12 cellular contexts compared by ENCODE assay signal in the genomic region with DNA sequence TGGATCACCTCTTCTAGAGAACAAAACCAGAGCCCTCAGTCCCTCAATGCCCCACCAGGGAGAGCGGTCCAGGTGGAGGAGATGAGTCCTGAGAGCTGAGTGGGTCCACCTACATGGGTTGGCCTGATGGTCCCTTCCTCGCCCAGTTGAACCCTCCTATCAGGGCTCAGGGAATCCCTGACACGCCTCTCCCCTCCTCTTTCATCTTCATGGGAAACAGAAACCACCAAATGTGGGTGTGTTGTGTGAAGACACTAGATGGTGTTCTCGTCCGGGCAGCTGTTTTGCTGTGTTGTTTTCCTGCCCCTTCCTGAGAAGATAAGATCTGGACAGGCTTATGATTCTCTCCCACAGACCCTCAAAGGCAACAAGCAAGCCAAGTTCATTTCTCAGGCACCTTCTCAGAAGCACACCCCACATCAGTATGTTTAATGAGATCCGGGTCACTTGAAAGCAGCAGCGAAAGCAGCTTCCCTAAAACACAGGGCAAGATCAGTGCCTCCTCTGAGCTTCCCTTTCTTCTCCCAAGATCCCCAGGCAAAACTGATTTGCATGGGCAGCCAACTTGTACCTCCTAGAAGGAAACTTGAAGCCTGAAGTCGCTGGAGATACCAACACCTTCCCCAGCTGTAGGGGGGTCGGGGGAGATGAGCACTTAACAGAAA. TPM values are rescaled to one million over a fixed set of nuclear protein-coding genes. Genes with fewer than 3 reads are reported as not detected.
DNase-seq lines count a peak whose midpoint lies in the region; ATAC-seq and TF ChIP-seq lines count a peak whose summit lies in the region.
"Had no signal": no experiment of that assay in that cellular context is flagged by ENCODE, and none has a peak within 500 bp of the region (broad histone marks: within the 10 kb centered on the region; RNA-seq: fewer than 3 reads in every experiment).

No MANE protein-coding gene starts in this region.

- POLR2A ChIA-PET in A673 (lab: Charles Lee; ENCODE audit: low non-redundant PET): interaction anchor here (0.6 kb wide), 1 partner anchor 131 kb away, joined by 3 read pairs; no protein-coding TSS in a partner anchor

- H3K27ac Mint-ChIP-seq in CD4-positive, CD25-positive, alpha-beta regulatory T cell: peak overlapping the region; percentile 26 to 90 (median 86)
- H3K27ac Mint-ChIP-seq in T-helper 17 cell: peak overlapping the region; percentile 61

- peak in 1 of 3 donors; percentile 47 for DNase-seq in CD4-positive, CD25-positive, alpha-beta regulatory T cell
- DNase-seq in T-helper 17 cell (no peak), hypothalamus (lab: John Stamatoyannopoulos, UW) (no peak), NK-92 (lab: John Stamatoyannopoulos, UW; ENCODE audit: unreplicated experiment) (no peak), A673 (ENCODE audit: low spot score) (no peak), GM13977 (ENCODE audit: low spot score) (no peak)

- no TSS peak for BruUV-seq in A673 (replicated peaks; lab: Mats Ljungman, UMichigan)

- no peaks in the 10 kb centered on the region for H3K36me3 Mint-ChIP-seq in CD4-positive, CD25-positive, alpha-beta regulatory T cell
- H3K36me3 Mint-ChIP-seq in T-helper 17 cell (ENCODE audit: low read depth): peaks cover 2% of the 10 kb centered on the region

- intact Hi-C loops in A673 (cut with micrococcal nuclease; ENCODE audit: unreplicated experiment): no loop called here

- peak overlapping the region in 3 of 4 donors; percentile 12 to 78 (median 44) for H3K4me3 Mint-ChIP-seq in CD4-positive, CD25-positive, alpha-beta regulatory T cell
- H3K4me3 Mint-ChIP-seq in T-helper 17 cell: peak overlapping the region; percentile 66

- peaks cover 21% of the 10 kb centered on the region for H3K4me1 ChIP-seq in CD4-positive, CD25-positive, alpha-beta regulatory T cell (ENCODE audit: control insufficient read depth, insufficient read depth, low read length, poor library complexity, severe bottlenecking)
- H3K4me1 ChIP-seq in A673 (ENCODE audit: insufficient read depth, low read length, poor library complexity, severe bottlenecking): no peaks in the 10 kb centered on the region

- H3K27me3 ChIP-seq in CD4-positive, CD25-positive, alpha-beta regulatory T cell (ENCODE audit: control insufficient read depth, insufficient read depth, low read length): no peaks in the 10 kb centered on the region
- no peaks in the 10 kb centered on the region for H3K27me3 ChIP-seq in A673 (replicated peaks; ENCODE audit: insufficient read depth, low read depth, low read length, poor library complexity)
- H3K27me3 ChIP-seq: ascending aorta had no signal

- H3K9me3 Mint-ChIP-seq in CD4-positive, CD25-positive, alpha-beta regulatory T cell: no peaks in the 10 kb centered on the region

- no peak for TF ChIP-seq CTCF in A673 (conservative IDR thresholded peaks at IDR 0.05; ENCODE audit: low read depth, low read length)
- TF ChIP-seq CTCF in GM13977 (IDR thresholded peaks at IDR 0.05; ENCODE audit: extremely low read depth, insufficient read depth, missing control alignments): no peak

- H3K4me3 ChIP-seq in CD4-positive, CD25-positive, alpha-beta regulatory T cell (ENCODE audit: low read depth, low read length): peak overlapping the region; percentile 40
- H3K4me3 ChIP-seq in A673 (ENCODE audit: low read depth, low read length, poor library complexity, severe bottlenecking): no peak overlapping the region
- H3K4me3 ChIP-seq: ascending aorta, SK-N-MC had no signal

- in situ Hi-C loops in GM13977 (cut with MboI; ENCODE audit: low pct_unique_long_range_greater_than_20kb, low sequenced_read_pairs, unreplicated experiment): no loop called here

- CTCF ChIA-PET in A673 (lab: Charles Lee): no interaction called here

- peaks cover 12 to 57% (median 26%) of the 10 kb centered on the region in 4 donors for H3K4me1 Mint-ChIP-seq in CD4-positive, CD25-positive, alpha-beta regulatory T cell
- H3K4me1 Mint-ChIP-seq in T-helper 17 cell: peaks cover 18% of the 10 kb centered on the region

- H3K27me3 Mint-ChIP-seq in CD4-positive, CD25-positive, alpha-beta regulatory T cell: no peaks in the 10 kb centered on the region
- H3K27me3 Mint-ChIP-seq in T-helper 17 cell: peaks cover 8% of the 10 kb centered on the region

- H3K27ac ChIP-seq in CD4-positive, CD25-positive, alpha-beta regulatory T cell (ENCODE audit: insufficient read depth, low read length, poor library complexity, severe bottlenecking): no peak overlapping the region
- no peak overlapping the region for H3K27ac ChIP-seq in A673 (ENCODE audit: low read depth, low read length, poor library complexity, severe bottlenecking)
- H3K27ac ChIP-seq: ascending aorta, neutrophil, SK-N-MC had no signal

- H3K9me3 ChIP-seq in CD4-positive, CD25-positive, alpha-beta regulatory T cell (ENCODE audit: control insufficient read depth in 2 of 2, low read length in 2 of 2): no peaks in the 10 kb centered on the region
- no peaks in the 10 kb centered on the region for H3K9me3 ChIP-seq in T-helper 17 cell (ENCODE audit: control insufficient read depth, low read length, poor library complexity, severe bottlenecking)
- H3K9me3 ChIP-seq in A673 (ENCODE audit: low read depth, low read length, poor library complexity, severe bottlenecking): no peaks in the 10 kb centered on the region
- H3K9me3 ChIP-seq: ascending aorta, neutrophil had no signal

- H3K36me3 ChIP-seq in CD4-positive, CD25-positive, alpha-beta regulatory T cell (ENCODE audit: control insufficient read depth, insufficient read depth, low read length): no peaks in the 10 kb centered on the region
- no peaks in the 10 kb centered on the region for H3K36me3 ChIP-seq in A673 (ENCODE audit: insufficient read depth, low read length, poor library complexity, severe bottlenecking)
- H3K36me3 ChIP-seq: ascending aorta, neutrophil had no signal

- peak in 1 of 2 donors; percentile 4 for ATAC-seq in CD4-positive, CD25-positive, alpha-beta regulatory T cell (ENCODE audit: low read depth in 2 of 2)
- ATAC-seq in GM19025 (IDR thresholded peaks at IDR 0.05; ENCODE audit: low read depth, unreplicated experiment) (peak; percentile 23), HG02885 (IDR thresholded peaks at IDR 0.05; ENCODE audit: poor library complexity, unreplicated experiment) (peak; percentile 35), T-helper 17 cell (no peak)

RNA-seq across cellular contexts. Expression of a gene that starts 35.3 kb away (rescaled TPM):
- total RNA-seq in CD4-positive, CD25-positive, alpha-beta regulatory T cell: 4.8 TPM
- polyA plus RNA-seq in CD4-positive, CD25-positive, alpha-beta regulatory T cell: 1 to 10 TPM; 1.6 to 3.8 (median 2.2) TPM
- total RNA-seq in T-helper 17 cell (10 to 100 TPM in 1 of 2 donors, 1 to 10 TPM in 1; 1.6 to 10.5 TPM), A673 (2021) (not detected in 2 replicates)
- total RNA-seq: HT1080 had no signal
